ENCODE assay signal across 9 cellular contexts in genomic region chr7:12212051-12212485, GRCh38. TPM values are rescaled to one million over a fixed set of nuclear protein-coding genes. Genes with fewer than 3 reads are reported as not detected.
DNase-seq lines count a peak whose midpoint lies in the region; ATAC-seq and TF ChIP-seq lines count a peak whose summit lies in the region.
"Had no signal": no experiment of that assay in that cellular context is flagged by ENCODE, and none has a peak within 500 bp of the region (broad histone marks: within the 10 kb centered on the region; RNA-seq: fewer than 3 reads in every experiment).

No MANE protein-coding gene starts in this region.

- H3K36me3 ChIP-seq in mucosa of descending colon (ENCODE audit: low read depth), result no peaks in the 10 kb centered on the region

- H3K9me3 ChIP-seq in mucosa of descending colon, result no peaks in the 10 kb centered on the region

- DNase-seq in NCI-H446 (lab: John Stamatoyannopoulos, UW), result peak; percentile 20 to 66
- no peak for DNase-seq in NCI-H446 treated with DMSO at 0.1 percent for 48 hours (lab: John Stamatoyannopoulos, UW)
- peak; percentile 41 for DNase-seq in NCI-H748 treated with DMSO at 0.1 percent for 48 hours (lab: John Stamatoyannopoulos, UW)
- peak; percentile 12 to 26 for DNase-seq in cardiac fibroblast (ENCODE audit: low read depth in 2 of 2)
- DNase-seq in mucosa of descending colon, result peak in 2 of 3 donors; percentile 12 to 29
- DNase-seq in posterior vena cava (ENCODE audit: low spot score), result no peak
- DNase-seq in NOMO-1 treated with dmso at 0.1 percent for 144 hours (lab: John Stamatoyannopoulos, UW; ENCODE audit: unreplicated experiment), result no peak
- DNase-seq: DND-41 had no signal

- ATAC-seq in mucosa of descending colon, result no peak
- no peak for ATAC-seq in HG03135 (IDR thresholded peaks at IDR 0.05; ENCODE audit: unreplicated experiment)

- H3K4me1 ChIP-seq in mucosa of descending colon (ENCODE audit: low read depth), result peaks cover 9% of the 10 kb centered on the region

- intact Hi-C loops in mucosa of descending colon (cut with DNase I, micrococcal nuclease) (no loop called here), posterior vena cava (cut with DNase I) (no loop called here)

- TF ChIP-seq CTCF in cardiac fibroblast (IDR thresholded peaks at IDR 0.05; ENCODE audit: low read depth, low read length), result no peak
- TF ChIP-seq CTCF in mucosa of descending colon (IDR thresholded peaks at IDR 0.05), result no peak

- H3K4me3 ChIP-seq in cardiac fibroblast (replicated peaks in 1 of 2; ENCODE audit: low read depth in 2 of 2, low read length in 2 of 2) (peak overlapping the region; percentile 69 to 85), mucosa of descending colon (no peak overlapping the region)

RNA-seq across cellular contexts. Expression of gene TMEM106B, which starts 1.0 kb away (rescaled TPM):
- total RNA-seq in mucosa of descending colon (10 to 100 TPM; 44.0 to 64.8 (median 60.2) TPM), posterior vena cava (10 to 100 TPM; 47.2 to 49.0 TPM)

Comparison
In these comparisons a context has a peak if more than half of its experiments do, and no peak if none do; other contexts are left out.
1. DNase-seq: peak in NCI-H446 (2 of 2), NCI-H748 treated with DMSO at 0.1 percent for 48 hours (single experiment), cardiac fibroblast (2 of 2) and mucosa of descending colon (2 of 3); none in NCI-H446 treated with DMSO at 0.1 percent for 48 hours (single experiment), posterior vena cava (single experiment) and NOMO-1 treated with dmso at 0.1 percent for 144 hours (single experiment).